In genomic region chr7:24456526-24457214, GRCh38 we compare ENCODE assay signal across 13 cellular contexts.
DNase-seq lines count a peak whose midpoint lies in the region; ATAC-seq and TF ChIP-seq lines count a peak whose summit lies in the region.
"Had no signal": no experiment of that assay in that cellular context is flagged by ENCODE, and none has a peak within 500 bp of the region (broad histone marks: within the 10 kb centered on the region; RNA-seq: fewer than 3 reads in every experiment).

No MANE protein-coding gene starts in this region.

- no peaks in the 10 kb centered on the region for H4K20me1 ChIP-seq in MM.1S (ENCODE audit: insufficient read depth, low read length)
- H4K20me1 ChIP-seq: BLaER1 treated with 17β-estradiol and CSF1 and Interleukin-3, amounts not matched to agents 10 nM and 100 nM had no signal

- H3K27ac ChIP-seq in MM.1S (ENCODE audit: low read length) (no peak overlapping the region), right lobe of liver (peak overlapping the region; percentile 34 to 79 (median 69))
- H3K27ac ChIP-seq: BLaER1 treated with 17β-estradiol and CSF1 and Interleukin-3, amounts not matched to agents 10 nM and 100 nM; uterus had no signal

- H3K9ac ChIP-seq in MM.1S (ENCODE audit: low read length), result no peak overlapping the region
- H3K9ac ChIP-seq: BLaER1 treated with 17β-estradiol and CSF1 and Interleukin-3, amounts not matched to agents 10 nM and 100 nM had no signal

- H3F3A ChIP-seq in MM.1S (ENCODE audit: insufficient read depth, low read length), result 0 out of 2 replicates have a peak, but pooled peaks cover 5% of the 10 kb centered on the region

- H3K4me3 ChIP-seq in MM.1S (ENCODE audit: low read length) (no peak overlapping the region), right lobe of liver (no peak overlapping the region)
- H3K4me3 ChIP-seq: BLaER1 treated with 17β-estradiol and CSF1 and Interleukin-3, amounts not matched to agents 10 nM and 100 nM; uterus had no signal

- TF ChIP-seq CTCF in MM.1S (IDR thresholded peaks at IDR 0.05; ENCODE audit: low read length) (no peak), right lobe of liver (IDR thresholded peaks at IDR 0.05) (no peak)

- no peak for TF ChIP-seq POLR2A in right lobe of liver (IDR thresholded peaks at IDR 0.05)

- peak overlapping the region; percentile 40 for H3K4me2 ChIP-seq in MM.1S (ENCODE audit: low read depth, low read length)

- H3K79me2 ChIP-seq in MM.1S (ENCODE audit: low read length), result no peaks in the 10 kb centered on the region

- H3K36me3 ChIP-seq in MM.1S (replicated peaks; ENCODE audit: insufficient read depth, low read length) (no peaks in the 10 kb centered on the region), right lobe of liver (no peaks in the 10 kb centered on the region)
- H3K36me3 ChIP-seq: BLaER1 treated with 17β-estradiol and CSF1 and Interleukin-3, amounts not matched to agents 10 nM and 100 nM; uterus had no signal

- no peaks in the 10 kb centered on the region for H3K9me3 ChIP-seq in MM.1S (replicated peaks; ENCODE audit: insufficient read depth, low read length)
- H3K9me3 ChIP-seq in right lobe of liver, result no peaks in the 10 kb centered on the region
- H3K9me3 ChIP-seq: BLaER1 treated with 17β-estradiol and CSF1 and Interleukin-3, amounts not matched to agents 10 nM and 100 nM; uterus had no signal

- WGBS in right lobe of liver (ENCODE audit: insufficient coverage, low coverage, low lambda C conversion rate, missing lambda C conversion rate), result 8% methylated on average over 4 of the region's 4 CpGs

- H3K27me3 ChIP-seq in MM.1S (replicated peaks; ENCODE audit: insufficient read depth, low read length) (no peaks in the 10 kb centered on the region), right lobe of liver (no peaks in the 10 kb centered on the region)
- H3K27me3 ChIP-seq: BLaER1 treated with 17β-estradiol and CSF1 and Interleukin-3, amounts not matched to agents 10 nM and 100 nM; uterus had no signal

- DNase-seq in MM.1S (peak; percentile 21), right lobe of liver (peak in 1 of 3 donors; percentile 72), HT-29 (ENCODE audit: low spot score) (no peak), AG20443 (ENCODE audit: low spot score) (no peak), globus pallidus (ENCODE audit: low spot score) (no peak)
- DNase-seq: activated T-cell treated with anti-CD3 and anti-CD28 coated beads for 4 hours, anterior cingulate cortex, endodermal cell, uterus had no signal

- H2AFZ ChIP-seq in MM.1S (ENCODE audit: low read length), result no peak overlapping the region

- intact Hi-C loops in right lobe of liver (cut with DNase I), result no loop called here

- H3K4me1 ChIP-seq in MM.1S (ENCODE audit: low read length), result peaks cover 20% of the 10 kb centered on the region
- H3K4me1 ChIP-seq in right lobe of liver, result peaks cover 0 to 28% (median 12%) of the 10 kb centered on the region in 4 donors
- H3K4me1 ChIP-seq: BLaER1 treated with 17β-estradiol and CSF1 and Interleukin-3, amounts not matched to agents 10 nM and 100 nM; uterus had no signal

- ATAC-seq in GM18498 (IDR thresholded peaks at IDR 0.05; ENCODE audit: unreplicated experiment) (peak; percentile 49), GM21619 (IDR thresholded peaks at IDR 0.05; ENCODE audit: unreplicated experiment) (peak; percentile 56), right lobe of liver (peak; percentile 90 to 97 (median 92)), GM21390 (IDR thresholded peaks at IDR 0.05; ENCODE audit: unreplicated experiment) (no peak)

- no peaks in the 10 kb centered on the region for H3K9me2 ChIP-seq in MM.1S (replicated peaks; ENCODE audit: insufficient read depth, low read length)
